In the genomic region with DNA sequence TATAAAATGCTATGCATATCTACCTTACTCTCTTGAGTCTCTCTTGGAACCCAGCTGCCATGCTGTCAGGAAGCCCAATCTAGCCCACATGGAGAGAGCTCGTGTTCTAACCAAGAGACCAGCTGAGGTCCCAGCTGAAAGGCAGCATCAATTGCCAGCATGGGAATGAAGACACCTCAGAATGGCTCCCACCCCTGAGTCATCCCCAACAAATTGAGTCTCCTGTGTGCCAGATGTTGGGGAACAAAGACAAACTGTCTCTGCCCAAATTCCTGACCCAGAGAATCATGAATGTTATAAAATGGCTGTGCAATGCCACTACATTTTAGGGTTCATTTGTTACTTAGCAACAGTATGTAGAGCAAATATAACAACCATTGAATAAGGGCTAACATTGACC, we compare ENCODE assay signal across 16 cellular contexts.
DNase-seq lines count a peak whose midpoint lies in the region; FAIRE-seq and TF ChIP-seq lines count a peak whose summit lies in the region.
"Had no signal": no experiment of that assay in that cellular context is flagged by ENCODE, and none has a peak within 500 bp of the region (broad histone marks: within the 10 kb centered on the region; RNA-seq: fewer than 3 reads in every experiment).

No MANE protein-coding gene starts in this region.

- peaks cover 8% of the 10 kb centered on the region for H3K4me1 Mint-ChIP-seq in HFFc6 (ENCODE audit: low read depth)

- H3K27me3 ChIP-seq in keratinocyte (ENCODE audit: control insufficient read depth, extremely low read depth, insufficient read depth, low read length): no peaks in the 10 kb centered on the region

- H3K27ac ChIP-seq in keratinocyte (ENCODE audit: control insufficient read depth, insufficient read depth, low read length): no peak overlapping the region

- H4K20me1 ChIP-seq in keratinocyte (ENCODE audit: control insufficient read depth, extremely low read depth, insufficient read depth, low read length): no peaks in the 10 kb centered on the region

- dilution Hi-C loops in keratinocyte (cut with MboI; ENCODE audit: extremely low pct_ligation_motif_present, low sequenced_read_pairs): no loop called here

- H3K79me2 ChIP-seq in keratinocyte (ENCODE audit: control insufficient read depth, insufficient read depth, low read length): no peaks in the 10 kb centered on the region

- no peaks in the 10 kb centered on the region for H3K9me1 ChIP-seq in keratinocyte (ENCODE audit: control insufficient read depth, extremely low read depth, insufficient read depth, low read length)

- no peak overlapping the region for H3K9ac ChIP-seq in keratinocyte (ENCODE audit: control insufficient read depth, extremely low read depth, insufficient read depth, low read length)

- H3K4me1 ChIP-seq in keratinocyte (ENCODE audit: control insufficient read depth, extremely low read depth, insufficient read depth, low read length): peaks cover 19% of the 10 kb centered on the region

- H3K9me3 Mint-ChIP-seq in HFFc6: peaks cover 9% of the 10 kb centered on the region
- H3K9me3 Mint-ChIP-seq: GM23338 had no signal

- in situ Hi-C loops in astrocyte of the spinal cord (cut with HindIII; ENCODE audit: low sequenced_read_pairs) (no loop called here), G401 (cut with HindIII; ENCODE audit: low sequenced_read_pairs) (no loop called here)

- no peak overlapping the region for H3K4me3 Mint-ChIP-seq in HFFc6
- H3K4me3 Mint-ChIP-seq: GM23338 had no signal

- no peak overlapping the region for H3K4me2 ChIP-seq in keratinocyte (ENCODE audit: control insufficient read depth, extremely low read depth, insufficient read depth, low read depth, low read length)
- H3K4me2 ChIP-seq: GM23338 had no signal

- peaks cover 2% of the 10 kb centered on the region; the same call in 1 of the 2 replicates for H3K27me3 Mint-ChIP-seq in HFFc6 (ENCODE audit: insufficient read depth)

- H3K36me3 Mint-ChIP-seq in HFFc6 (ENCODE audit: low read depth): peaks cover 9% of the 10 kb centered on the region; the same call in 1 of the 2 replicates

- H3K9me3 ChIP-seq in keratinocyte (ENCODE audit: control insufficient read depth, low read depth, low read length): no peaks in the 10 kb centered on the region

- H3K4me3 ChIP-seq in astrocyte of the spinal cord (ENCODE audit: low read depth, low read length) (no peak overlapping the region), keratinocyte (ENCODE audit: control insufficient read depth in 2 of 3, extremely low read depth in 1 of 3, insufficient read depth in 2 of 3, low read depth in 1 of 3, low read length in 3 of 3) (no peak overlapping the region)
- H3K4me3 ChIP-seq: GM23338 had no signal

- no peaks in the 10 kb centered on the region for H3K36me3 ChIP-seq in keratinocyte (ENCODE audit: control insufficient read depth in 2 of 2, extremely low read depth in 1 of 2, insufficient read depth in 2 of 2, low read length in 2 of 2)

- no peak for TF ChIP-seq CTCF in HFFc6 (IDR thresholded peaks at IDR 0.05)
- TF ChIP-seq CTCF in astrocyte of the spinal cord (IDR thresholded peaks at IDR 0.05; ENCODE audit: low read depth, low read length): no peak
- no peak for TF ChIP-seq CTCF in keratinocyte (optimal IDR thresholded peaks at IDR 0.05 in 1 of 3, IDR thresholded peaks at IDR 0.05 in 1 of 3, conservative IDR thresholded peaks at IDR 0.05 in 1 of 3; ENCODE audit: extremely low read depth in 1 of 3, insufficient read depth in 2 of 3, low read length in 3 of 3)

- FAIRE-seq in keratinocyte (lab: Jason Lieb, UNC): peak; percentile 62

- H2AFZ ChIP-seq in keratinocyte (ENCODE audit: control insufficient read depth, low read length): no peak overlapping the region
- H2AFZ ChIP-seq: GM23338 had no signal

- DNase-seq in Daoy (ENCODE audit: low read depth) (peak; percentile 28), HFFc6 (peak; percentile 48), astrocyte of the spinal cord (ENCODE audit: low read depth, low spot score) (peak; percentile 36), keratinocyte (ENCODE audit: low read depth, low spot score) (no peak), G401 (ENCODE audit: low spot score) (no peak), DMS114 treated with DMSO at 0.1 percent for 48 hours (lab: John Stamatoyannopoulos, UW; ENCODE audit: unreplicated experiment) (no peak), NCI-H1092 (lab: John Stamatoyannopoulos, UW) (no peak)
- DNase-seq: C1 segment of cervical spinal cord; GDM1; NCI-H1417 treated with DMSO at 0.1 percent for 48 hours; NCI-H2081; NCI-H2227 treated with DMSO at 0.1 percent for 48 hours; NCI-H526; NK-92 treated with Interleukin-12 subunit alpha and Interleukin-12 subunit beta, amount 100 ng/mL, for 24 hours; OCI-M1 had no signal

- H3K27ac Mint-ChIP-seq in HFFc6: peak overlapping the region; percentile 62
- H3K27ac Mint-ChIP-seq: GM23338 had no signal

Comparison
In these comparisons a context has a peak if more than half of its experiments do, and no peak if none do; other contexts are left out.
1. DNase-seq: peak in Daoy (single experiment), HFFc6 (single experiment) and astrocyte of the spinal cord (single experiment); none in keratinocyte (single experiment), G401 (single experiment), DMS114 treated with DMSO at 0.1 percent for 48 hours (single experiment) and NCI-H1092 (single experiment).